Comparison of ENCODE assay signal across 18 cellular contexts in genomic region chr19:4234142-4234861, GRCh38. TPM values are rescaled to one million over a fixed set of nuclear protein-coding genes. Genes with fewer than 3 reads are reported as not detected.
"Had no signal": no experiment of that assay in that cellular context is flagged by ENCODE, and none has a peak within 500 bp of the region (broad histone marks: within the 10 kb centered on the region; RNA-seq: fewer than 3 reads in every experiment).

No MANE protein-coding gene starts in this region.

- H3K36me3 ChIP-seq: adrenal gland, gastroesophageal sphincter, thyroid gland, uterus had no signal

- H3K27ac ChIP-seq: adrenal gland, gastroesophageal sphincter, parathyroid adenoma, thyroid gland, uterus had no signal

- ATAC-seq: gastroesophageal sphincter; stimulated activated memory B cell treated with anti-CD40 and anti-IgM and Interleukin-4, amounts not matched to agents 10 μg/mL and 1 μg/mL and 100 μg/mL, for 72 hours had no signal

- H3K9me3 Mint-ChIP-seq: endodermal cell; naive B cell; stimulated activated memory B cell treated with anti-CD40 and anti-IgM and Interleukin-4, amounts not matched to agents 10 μg/mL and 1 μg/mL and 100 μg/mL, for 72 hours had no signal

- H3K9me3 ChIP-seq: adrenal gland, gastroesophageal sphincter, thyroid gland, uterus had no signal

- H3K4me1 Mint-ChIP-seq: endodermal cell had no signal

- H3K4me1 ChIP-seq: adrenal gland, gastroesophageal sphincter, parathyroid adenoma, thyroid gland, uterus had no signal

- H3K4me3 Mint-ChIP-seq: endodermal cell; naive B cell; stimulated activated memory B cell treated with anti-CD40 and anti-IgM and Interleukin-4, amounts not matched to agents 10 μg/mL and 1 μg/mL and 100 μg/mL, for 72 hours had no signal

- H3K36me3 Mint-ChIP-seq: naive B cell had no signal

- FAIRE-seq: islet of Langerhans had no signal

- H3K9ac ChIP-seq: parathyroid adenoma had no signal

- H3K79me2 ChIP-seq: parathyroid adenoma had no signal

- H3K27me3 Mint-ChIP-seq: naive B cell; stimulated activated memory B cell treated with anti-CD40 and anti-IgM and Interleukin-4, amounts not matched to agents 10 μg/mL and 1 μg/mL and 100 μg/mL, for 72 hours had no signal

- DNase-seq: activated CD4-positive, alpha-beta T cell treated with anti-CD3 and anti-CD28 coated beads, Interleukin-2, amount 50 U/mL, for 1 hour; activated CD8-positive, alpha-beta memory T cell treated with anti-CD3 and anti-CD28 coated beads for 24 hours; activated naive CD4-positive, alpha-beta T cell treated with Interleukin-2 at 50 U/mL for 16 hours; adrenal gland; endodermal cell; mammary epithelial cell; naive B cell; retina; stimulated activated CD4-positive, alpha-beta T cell treated with anti-CD3 and anti-CD28 coated beads, Interleukin-2, amount 100 ng/mL, for 48 hours; T-helper 9 cell; thyroid gland; uterus had no signal

- H3K27ac Mint-ChIP-seq: endodermal cell had no signal

- H2AFZ ChIP-seq: parathyroid adenoma had no signal

- H3K4me3 ChIP-seq: adrenal gland, gastroesophageal sphincter, thyroid gland, uterus had no signal

RNA-seq across cellular contexts. Expression of gene EBI3, which starts 5.0 kb away (rescaled TPM):
- total RNA-seq: endodermal cell, mammary epithelial cell had no signal

RNA-seq across cellular contexts. Expression of gene SHD, which starts 44.8 kb away (rescaled TPM):
- total RNA-seq: chondrocyte, dermis microvascular lymphatic vessel endothelial cell, gastroesophageal sphincter, mammary epithelial cell, thyroid gland had no signal
- polyA plus RNA-seq: mammary epithelial cell had no signal
